Comparison of ENCODE assay signal across 12 cellular contexts in genomic region chr5:88885043-88885442, GRCh38. TPM values are rescaled to one million over a fixed set of nuclear protein-coding genes. Genes with fewer than 3 reads are reported as not detected.
DNase-seq lines count a peak whose midpoint lies in the region; ATAC-seq and TF ChIP-seq lines count a peak whose summit lies in the region.
"Had no signal": no experiment of that assay in that cellular context is flagged by ENCODE, and none has a peak within 500 bp of the region (broad histone marks: within the 10 kb centered on the region; RNA-seq: fewer than 3 reads in every experiment).

No MANE protein-coding gene starts in this region.

- peak overlapping the region in 1 of 4 donors; percentile 93 for H3K4me3 ChIP-seq in adrenal gland
- no peak overlapping the region for H3K4me3 ChIP-seq in suprapubic skin

- BruUV-seq in Calu3 (replicated peaks; lab: Mats Ljungman, UMichigan) = no TSS peak

- no peaks in the 10 kb centered on the region for H3K27me3 ChIP-seq in adrenal gland
- no peaks in the 10 kb centered on the region for H3K27me3 ChIP-seq in suprapubic skin

- ATAC-seq in memory B cell (ENCODE audit: low read depth) (no peak), GM18861 (IDR thresholded peaks at IDR 0.05; ENCODE audit: unreplicated experiment) (no peak)
- ATAC-seq: activated CD4-positive, alpha-beta T cell treated with anti-CD3 and anti-CD28 coated beads for 36 hours had no signal

- H3K27ac ChIP-seq in adrenal gland = peak overlapping the region in 3 of 5 donors; percentile 50 to 94 (median 69)
- H3K27ac ChIP-seq in suprapubic skin = peak overlapping the region; percentile 21

- peak overlapping the region; percentile 83 to 95 (median 95) for H3K27ac Mint-ChIP-seq in IgD-negative memory B cell
- H3K27ac Mint-ChIP-seq in memory B cell = peak overlapping the region; percentile 95
- H3K27ac Mint-ChIP-seq in mesothelial cell of epicardium = no peak overlapping the region
- H3K27ac Mint-ChIP-seq in Calu3 (ENCODE audit: unreplicated experiment) = no peak overlapping the region
- H3K27ac Mint-ChIP-seq: activated CD4-positive, alpha-beta T cell treated with anti-CD3 and anti-CD28 coated beads for 36 hours had no signal

- H3K4me1 ChIP-seq in adrenal gland (replicated peaks in 1 of 2) (peaks cover 21 to 37% of the 10 kb centered on the region in 2 donors), suprapubic skin (peaks cover 18% of the 10 kb centered on the region)

- H3K9me3 ChIP-seq in adrenal gland (replicated peaks in 1 of 3) (no peaks in the 10 kb centered on the region), suprapubic skin (no peaks in the 10 kb centered on the region)

- intact Hi-C loops in adrenal gland (cut with DNase I) = loop anchor here (10.0 kb wide), 2 partner anchors 50 to 150 kb away; no protein-coding TSS in a partner anchor
- intact Hi-C loops in Calu3 (cut with micrococcal nuclease; ENCODE audit: unreplicated experiment) = loop anchor here (10.0 kb wide), 1 partner anchor 360 kb away; no protein-coding TSS in a partner anchor

- CTCF ChIA-PET in Calu3 (lab: Charles Lee) = interaction anchor here (0.6 to 1.4 kb wide), 2 partner anchors 143 to 186 kb away, joined by 3 to 4 read pairs; no protein-coding TSS in a partner anchor

- no peaks in the 10 kb centered on the region for H3K27me3 Mint-ChIP-seq in IgD-negative memory B cell
- no peaks in the 10 kb centered on the region for H3K27me3 Mint-ChIP-seq in memory B cell
- peaks cover 48% of the 10 kb centered on the region for H3K27me3 Mint-ChIP-seq in mesothelial cell of epicardium (ENCODE audit: low read depth)
- H3K27me3 Mint-ChIP-seq in Calu3 (ENCODE audit: unreplicated experiment) = no peaks in the 10 kb centered on the region

- TF ChIP-seq POLR2A in adrenal gland (IDR thresholded peaks at IDR 0.05) (no peak), suprapubic skin (IDR thresholded peaks at IDR 0.05) (no peak)

- 26 to 44% (median 33%) methylated on average over 1 of the region's 1 CpG for WGBS in adrenal gland, 4 donors
- 33% methylated on average over 1 of the region's 1 CpG for WGBS in suprapubic skin

- H3K4me3 Mint-ChIP-seq in IgD-negative memory B cell (peak overlapping the region; percentile 94 to 100 (median 99)), memory B cell (peak overlapping the region; percentile 65), mesothelial cell of epicardium (no peak overlapping the region), Calu3 (ENCODE audit: low read depth, unreplicated experiment) (no peak overlapping the region)

- H3K36me3 ChIP-seq in adrenal gland (replicated peaks in 1 of 2) (no peaks in the 10 kb centered on the region), suprapubic skin (no peaks in the 10 kb centered on the region)

- no peak for TF ChIP-seq CTCF in adrenal gland (IDR thresholded peaks at IDR 0.05)
- TF ChIP-seq CTCF in suprapubic skin (IDR thresholded peaks at IDR 0.05) = no peak
- TF ChIP-seq CTCF in GM10266 (IDR thresholded peaks at IDR 0.05; ENCODE audit: control insufficient read depth, insufficient read depth, low read depth, missing control alignments) = no peak
- TF ChIP-seq CTCF in mesothelial cell of epicardium (IDR thresholded peaks at IDR 0.05; ENCODE audit: unreplicated experiment) = no peak
- TF ChIP-seq CTCF in Calu3 (IDR thresholded peaks at IDR 0.05; ENCODE audit: unreplicated experiment) = no peak

- peaks cover 2% of the 10 kb centered on the region for H3K36me3 Mint-ChIP-seq in IgD-negative memory B cell
- peaks cover 2% of the 10 kb centered on the region for H3K36me3 Mint-ChIP-seq in memory B cell
- no peaks in the 10 kb centered on the region for H3K36me3 Mint-ChIP-seq in mesothelial cell of epicardium
- H3K36me3 Mint-ChIP-seq in Calu3 (ENCODE audit: insufficient read depth, unreplicated experiment) = peaks cover 35% of the 10 kb centered on the region

- H3K4me1 Mint-ChIP-seq in IgD-negative memory B cell (peaks cover 26 to 33% (median 29%) of the 10 kb centered on the region in 3 donors), memory B cell (peaks cover 11% of the 10 kb centered on the region), mesothelial cell of epicardium (peaks cover 33% of the 10 kb centered on the region), Calu3 (ENCODE audit: low read depth, unreplicated experiment) (peaks cover 14% of the 10 kb centered on the region)

- no peaks in the 10 kb centered on the region for H3K9me3 Mint-ChIP-seq in IgD-negative memory B cell
- no peaks in the 10 kb centered on the region for H3K9me3 Mint-ChIP-seq in memory B cell
- no peaks in the 10 kb centered on the region for H3K9me3 Mint-ChIP-seq in mesothelial cell of epicardium
- H3K9me3 Mint-ChIP-seq in Calu3 (ENCODE audit: low read depth, unreplicated experiment) = no peaks in the 10 kb centered on the region

- TF ChIP-seq EP300 in suprapubic skin (IDR thresholded peaks at IDR 0.05) = no peak

- DNase-seq in adrenal gland (no peak), memory B cell (ENCODE audit: low spot score in 2 of 2) (no peak), suprapubic skin (ENCODE audit: low spot score in 2 of 2) (no peak), GM10266 (ENCODE audit: extremely low spot score) (no peak), mesothelial cell of epicardium (ENCODE audit: low spot score in 2 of 2, unreplicated experiment in 2 of 2) (no peak), Calu3 (no peak)
- DNase-seq: activated CD4-positive, alpha-beta T cell treated with anti-CD3 and anti-CD28 coated beads for 36 hours; activated effector memory CD4-positive, alpha-beta T cell treated with Interleukin-2 at 50 U/mL for 16 hours; NCI-H2107; stimulated activated CD4-positive, alpha-beta T cell treated with anti-CD3 and anti-CD28 coated beads, Interleukin-1b, Interleukin-23, amount 100 ng/mL, for 48 hours had no signal

RNA-seq across cellular contexts. Expression of gene MEF2C, which starts 2.1 kb away (rescaled TPM):
- polyA plus RNA-seq in IgD-negative memory B cell = 238 TPM
- total RNA-seq in adrenal gland = 100 to 1,000 TPM in 2 of 8 donors, 10 to 100 TPM in 6; 43.6 to 172 (median 79.4) TPM
- polyA plus RNA-seq in adrenal gland = 10 to 100 TPM; 26.8 to 63.7 (median 36.4) TPM
- 10 to 100 TPM in 2 of 4 donors, 1 to 10 TPM in 2; 5.9 to 15.9 (median 10.1) TPM for total RNA-seq in suprapubic skin
- 8.4 to 9.6 TPM (median 9.1 TPM) in 3 replicates for total RNA-seq in mesothelial cell of epicardium
- 6.1 and 6.5 TPM in 2 replicates for total RNA-seq in Calu3 (2022)

Comparison
In these comparisons a context has a peak if more than half of its experiments do, and no peak if none do; other contexts are left out.
1. H3K27ac Mint-ChIP-seq: peak in IgD-negative memory B cell (3 of 3) and memory B cell (single experiment); none in mesothelial cell of epicardium (single experiment) and Calu3 (single experiment).
2. H3K4me3 Mint-ChIP-seq: peak in IgD-negative memory B cell (4 of 4) and memory B cell (single experiment); none in mesothelial cell of epicardium (single experiment) and Calu3 (single experiment).